Comparison of ENCODE assay signal across 7 cellular contexts in genomic region chr3:185162634-185163033, GRCh38. TPM values are rescaled to one million over a fixed set of nuclear protein-coding genes. Genes with fewer than 3 reads are reported as not detected.
"Had no signal": no experiment of that assay in that cellular context is flagged by ENCODE, and none has a peak within 500 bp of the region (broad histone marks: within the 10 kb centered on the region; RNA-seq: fewer than 3 reads in every experiment).

No MANE protein-coding gene starts in this region.

- H3K36me3 ChIP-seq: HAP-1 had no signal

- H3K9ac ChIP-seq: KMS-11 had no signal

- H3K27ac ChIP-seq: KMS-11 had no signal

- ATAC-seq: HCT116 had no signal

- H3K4me2 ChIP-seq: KMS-11 had no signal

- DNase-seq: GOT3, H7, KBM-7 had no signal

- H3K4me3 ChIP-seq: HAP-1 had no signal

- H3K9me3 ChIP-seq: HAP-1 had no signal

- H3K4me1 ChIP-seq: HAP-1 had no signal

RNA-seq across cellular contexts. Expression of gene C3orf70, which starts 9.8 kb away (rescaled TPM):
- total RNA-seq: HT-29 had no signal
